ENCODE assay signal across 8 cellular contexts in the genomic region with DNA sequence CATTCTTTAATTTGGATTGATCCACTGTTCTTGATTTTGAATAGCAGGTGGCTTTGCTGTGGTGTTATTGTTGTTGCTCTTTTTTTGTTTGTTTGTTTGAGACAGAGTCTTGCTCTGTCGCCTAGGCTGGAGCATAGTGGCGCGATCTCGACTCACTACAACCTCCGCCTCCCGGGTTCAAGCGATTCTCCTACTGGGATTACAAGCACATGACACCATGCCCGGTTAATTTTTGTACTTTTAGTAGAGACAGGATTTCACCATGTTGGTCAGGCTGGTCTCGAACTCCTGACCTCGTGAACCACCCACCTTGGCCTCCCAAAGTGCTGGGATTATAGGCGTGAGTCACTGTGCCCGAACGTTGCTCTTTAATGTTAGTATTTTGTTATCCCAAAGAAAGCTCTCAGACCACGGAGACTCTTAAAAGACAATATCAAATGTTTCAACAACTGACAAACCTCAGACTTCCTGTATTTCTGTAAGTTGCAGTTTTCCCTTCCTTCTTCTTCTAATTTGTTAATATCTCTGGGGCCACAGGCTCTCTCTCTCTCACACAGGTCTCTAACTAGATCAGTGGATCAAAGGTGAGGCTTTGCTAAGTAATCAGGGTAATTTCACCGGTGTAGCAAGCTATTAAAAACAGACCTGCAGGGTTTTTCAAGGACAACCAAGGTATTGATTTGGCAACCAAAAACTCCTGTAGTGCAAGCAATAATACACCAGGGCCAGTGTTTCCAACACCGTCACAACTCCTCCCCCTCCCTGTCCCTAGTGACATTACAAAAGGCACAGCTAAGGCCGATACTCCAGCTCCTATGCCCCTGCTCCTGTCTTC. TPM values are rescaled to one million over a fixed set of nuclear protein-coding genes. Genes with fewer than 3 reads are reported as not detected.
DNase-seq lines count a peak whose midpoint lies in the region; ATAC-seq and TF ChIP-seq lines count a peak whose summit lies in the region.

No MANE protein-coding gene starts in this region.

- TF ChIP-seq POLR2A in sigmoid colon (IDR thresholded peaks at IDR 0.05) = no peak

- H2AFZ ChIP-seq in OCI-LY3 (ENCODE audit: low read depth, low read length) = peak overlapping the region; percentile 45

- peak; percentile 21 for DNase-seq in NCI-H146 (lab: John Stamatoyannopoulos, UW)
- no peak for DNase-seq in NCI-H146 treated with DMSO at 0.1 percent for 48 hours (lab: John Stamatoyannopoulos, UW; ENCODE audit: unreplicated experiment)
- peak; percentile 31 for DNase-seq in activated T-helper 1 cell treated with anti-CD3 and anti-CD28 coated beads, Interleukin-12 subunit alpha, Interleukin-12 subunit beta, Interleukin-2, Interleukin-4 antibody, amounts not matched to agents 30 ng/mL and 10 ng/mL and 1 ng/mL, durations not matched to agents 14 hours and 24 hours and 36 hours (ENCODE audit: low spot score)
- DNase-seq in Right ventricle myocardium superior = no peak
- no peak for DNase-seq in sigmoid colon
- DNase-seq in cerebellum (ENCODE audit: low spot score) = no peak

- no peak for TF ChIP-seq EP300 in sigmoid colon (IDR thresholded peaks at IDR 0.05)

- peak overlapping the region; percentile 61 for H3K4me3 ChIP-seq in OCI-LY3 (ENCODE audit: low read length)
- H3K4me3 ChIP-seq in sigmoid colon = no peak overlapping the region

- H3K79me2 ChIP-seq in OCI-LY3 (ENCODE audit: low read length) = no peaks in the 10 kb centered on the region

- H3K27me3 ChIP-seq in OCI-LY3 (ENCODE audit: low read depth, low read length) (no peaks in the 10 kb centered on the region), sigmoid colon (no peaks in the 10 kb centered on the region)

- peak overlapping the region; percentile 63 for H3K9ac ChIP-seq in OCI-LY3 (ENCODE audit: low read length)

- H3K36me3 Mint-ChIP-seq in activated T-helper 1 cell treated with anti-CD3 and anti-CD28 coated beads, Interleukin-12 subunit alpha, Interleukin-12 subunit beta, Interleukin-2, Interleukin-4 antibody, amounts not matched to agents 30 ng/mL and 10 ng/mL and 1 ng/mL, durations not matched to agents 14 hours and 24 hours and 36 hours (ENCODE audit: low read depth) = no peaks in the 10 kb centered on the region

- H3K4me2 ChIP-seq in OCI-LY3 (ENCODE audit: low read length) = peak overlapping the region; percentile 79

- intact Hi-C loops in activated T-helper 1 cell treated with anti-CD3 and anti-CD28 coated beads, Interleukin-12 subunit alpha, Interleukin-12 subunit beta, Interleukin-2, Interleukin-4 antibody, amounts not matched to agents 30 ng/mL and 10 ng/mL and 1 ng/mL, durations not matched to agents 14 hours and 24 hours and 36 hours (cut with micrococcal nuclease) = loop anchor here (1.0 to 5.0 kb wide), 9 partner anchors 10 to 290 kb away; no protein-coding TSS in a partner anchor
- intact Hi-C loops in Right ventricle myocardium superior (cut with DNase I) (no loop called here), sigmoid colon (cut with DNase I) (no loop called here)

- ATAC-seq in HG02981 (IDR thresholded peaks at IDR 0.05; ENCODE audit: unreplicated experiment) (peak; percentile 70), Right ventricle myocardium superior (ENCODE audit: poor library complexity) (peak; percentile 93)

- H3K27ac ChIP-seq in OCI-LY3 (ENCODE audit: low read length) = peak overlapping the region; percentile 76
- peak overlapping the region; percentile 56 to 70 (median 62) for H3K27ac ChIP-seq in sigmoid colon

- H3K36me3 ChIP-seq in OCI-LY3 (replicated peaks; ENCODE audit: low read depth, low read length) = no peaks in the 10 kb centered on the region
- no peaks in the 10 kb centered on the region for H3K36me3 ChIP-seq in sigmoid colon

- WGBS in sigmoid colon, 2 donors = 38 to 40% methylated on average over 17 of the region's 17 CpGs

- no peaks in the 10 kb centered on the region for H3K27me3 Mint-ChIP-seq in activated T-helper 1 cell treated with anti-CD3 and anti-CD28 coated beads, Interleukin-12 subunit alpha, Interleukin-12 subunit beta, Interleukin-2, Interleukin-4 antibody, amounts not matched to agents 30 ng/mL and 10 ng/mL and 1 ng/mL, durations not matched to agents 14 hours and 24 hours and 36 hours (ENCODE audit: insufficient read depth)

- no peaks in the 10 kb centered on the region for H4K20me1 ChIP-seq in OCI-LY3 (ENCODE audit: insufficient read depth, low read length)

- no peaks in the 10 kb centered on the region for H3K9me3 Mint-ChIP-seq in activated T-helper 1 cell treated with anti-CD3 and anti-CD28 coated beads, Interleukin-12 subunit alpha, Interleukin-12 subunit beta, Interleukin-2, Interleukin-4 antibody, amounts not matched to agents 30 ng/mL and 10 ng/mL and 1 ng/mL, durations not matched to agents 14 hours and 24 hours and 36 hours

- H3K4me3 Mint-ChIP-seq in activated T-helper 1 cell treated with anti-CD3 and anti-CD28 coated beads, Interleukin-12 subunit alpha, Interleukin-12 subunit beta, Interleukin-2, Interleukin-4 antibody, amounts not matched to agents 30 ng/mL and 10 ng/mL and 1 ng/mL, durations not matched to agents 14 hours and 24 hours and 36 hours = peak overlapping the region; percentile 76

- H3K4me1 ChIP-seq in OCI-LY3 (ENCODE audit: low read length) = peaks cover 21% of the 10 kb centered on the region
- H3K4me1 ChIP-seq in sigmoid colon = peaks cover 0 to 14% (median 8%) of the 10 kb centered on the region in 4 donors

- H3K9me3 ChIP-seq in OCI-LY3 (ENCODE audit: insufficient read depth, low read length) (no peaks in the 10 kb centered on the region), sigmoid colon (no peaks in the 10 kb centered on the region)

- TF ChIP-seq CTCF in OCI-LY3 (IDR thresholded peaks at IDR 0.05; ENCODE audit: low read depth, low read length) (no peak), sigmoid colon (IDR thresholded peaks at IDR 0.05) (no peak)

- peaks cover 39% of the 10 kb centered on the region for H3K4me1 Mint-ChIP-seq in activated T-helper 1 cell treated with anti-CD3 and anti-CD28 coated beads, Interleukin-12 subunit alpha, Interleukin-12 subunit beta, Interleukin-2, Interleukin-4 antibody, amounts not matched to agents 30 ng/mL and 10 ng/mL and 1 ng/mL, durations not matched to agents 14 hours and 24 hours and 36 hours (ENCODE audit: low read depth)

- H3K27ac Mint-ChIP-seq in activated T-helper 1 cell treated with anti-CD3 and anti-CD28 coated beads, Interleukin-12 subunit alpha, Interleukin-12 subunit beta, Interleukin-2, Interleukin-4 antibody, amounts not matched to agents 30 ng/mL and 10 ng/mL and 1 ng/mL, durations not matched to agents 14 hours and 24 hours and 36 hours = peak overlapping the region; percentile 97

RNA-seq across cellular contexts. Expression of a gene that starts 48.8 kb away (rescaled TPM):
- total RNA-seq in activated T-helper 1 cell treated with anti-CD3 and anti-CD28 coated beads, Interleukin-12 subunit alpha, Interleukin-12 subunit beta, Interleukin-2, Interleukin-4 antibody, amounts not matched to agents 30 ng/mL and 10 ng/mL and 1 ng/mL, durations not matched to agents 14 hours and 24 hours and 36 hours = 57.5 and 64.5 TPM in 2 replicates
- total RNA-seq in Right ventricle myocardium superior = 7.0 TPM
- 10 to 100 TPM; 11.4 to 20.2 (median 15.9) TPM for total RNA-seq in sigmoid colon
- polyA plus RNA-seq in sigmoid colon = 10 to 100 TPM; 17.6 to 27.0 (median 21.0) TPM
- total RNA-seq in cerebellum = 11.7 TPM

Comparison
In these comparisons a context has a peak if more than half of its experiments do, and no peak if none do; other contexts are left out.
1. DNase-seq: peak in NCI-H146 (single experiment) and activated T-helper 1 cell treated with anti-CD3 and anti-CD28 coated beads, Interleukin-12 subunit alpha, Interleukin-12 subunit beta, Interleukin-2, Interleukin-4 antibody, amounts not matched to agents 30 ng/mL and 10 ng/mL and 1 ng/mL, durations not matched to agents 14 hours and 24 hours and 36 hours (single experiment); none in NCI-H146 treated with DMSO at 0.1 percent for 48 hours (single experiment), Right ventricle myocardium superior (single experiment), sigmoid colon (single experiment) and cerebellum (single experiment).